ENCODE assay signal across 13 cellular contexts in the genomic region with DNA sequence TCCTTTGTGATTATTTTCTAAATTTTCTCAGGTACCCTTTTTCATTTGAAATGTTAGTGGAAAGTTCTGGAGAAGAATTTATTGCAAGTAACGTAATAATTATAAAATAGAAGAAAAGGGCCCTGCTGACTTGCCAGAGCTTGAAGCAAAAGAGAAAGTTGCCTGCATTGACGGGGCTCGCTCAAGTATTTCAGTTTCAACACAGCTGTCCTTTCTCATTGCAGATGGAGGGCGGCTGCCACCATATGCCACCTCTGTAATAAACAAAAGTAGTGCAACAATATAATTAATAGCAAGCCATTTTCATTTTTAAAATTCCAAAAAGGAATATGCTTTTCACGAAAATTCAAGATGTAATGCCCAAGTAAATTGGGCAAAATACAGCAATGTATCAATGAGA.
"Had no signal": no experiment of that assay in that cellular context is flagged by ENCODE, and none has a peak within 500 bp of the region (broad histone marks: within the 10 kb centered on the region; RNA-seq: fewer than 3 reads in every experiment).

No MANE protein-coding gene starts in this region.

- H3K4me3 Mint-ChIP-seq: activated CD4-positive, alpha-beta memory T cell treated with anti-CD3 and anti-CD28 coated beads, Interleukin-2, amount 10 ng/mL, durations not matched to agents 7 days and 5 days; activated naive CD8-positive, alpha-beta T cell treated with anti-CD3 and anti-CD28 coated beads for 36 hours; activated T-cell treated with anti-CD3 and anti-CD28 coated beads, Interleukin-2, amount 50 U/mL, for 72 hours had no signal

- DNase-seq: activated CD4-positive, alpha-beta memory T cell treated with anti-CD3 and anti-CD28 coated beads, Interleukin-2, amount 10 ng/mL, durations not matched to agents 7 days and 5 days; activated CD8-positive, alpha-beta memory T cell treated with anti-CD3 and anti-CD28 coated beads, Interleukin-2, amount 50 U/mL, for 4 hours; activated gamma-delta T cell treated with Interleukin-2 at 50 U/mL for 16 hours; activated naive CD8-positive, alpha-beta T cell treated with anti-CD3 and anti-CD28 coated beads for 36 hours; activated T-cell treated with anti-CD3 and anti-CD28 coated beads, Interleukin-2, amount 50 U/mL, for 72 hours; left ventricle myocardium superior; mesendoderm; T1000; thyroid gland had no signal

- H3K4me3 ChIP-seq: breast epithelium, smooth muscle cell, thyroid gland, vagina had no signal

- H3K4me1 ChIP-seq: breast epithelium, parathyroid adenoma, thyroid gland, vagina had no signal

- H3K27me3 ChIP-seq: breast epithelium, thyroid gland, vagina had no signal

- H3K36me3 Mint-ChIP-seq: activated naive CD8-positive, alpha-beta T cell treated with anti-CD3 and anti-CD28 coated beads for 36 hours had no signal

- H3K27me3 Mint-ChIP-seq: activated CD4-positive, alpha-beta memory T cell treated with anti-CD3 and anti-CD28 coated beads, Interleukin-2, amount 10 ng/mL, durations not matched to agents 7 days and 5 days; activated naive CD8-positive, alpha-beta T cell treated with anti-CD3 and anti-CD28 coated beads for 36 hours had no signal

- H3K27ac ChIP-seq: breast epithelium, parathyroid adenoma, thyroid gland, vagina had no signal

- H3K79me2 ChIP-seq: parathyroid adenoma had no signal

- H3K36me3 ChIP-seq: breast epithelium, thyroid gland, vagina had no signal

- H3K9me3 ChIP-seq: breast epithelium, thyroid gland, vagina had no signal

- H3K4me1 Mint-ChIP-seq: activated CD4-positive, alpha-beta memory T cell treated with anti-CD3 and anti-CD28 coated beads, Interleukin-2, amount 10 ng/mL, durations not matched to agents 7 days and 5 days; activated naive CD8-positive, alpha-beta T cell treated with anti-CD3 and anti-CD28 coated beads for 36 hours had no signal

- H3K9ac ChIP-seq: parathyroid adenoma had no signal

- H3K27ac Mint-ChIP-seq: activated CD4-positive, alpha-beta memory T cell treated with anti-CD3 and anti-CD28 coated beads, Interleukin-2, amount 10 ng/mL, durations not matched to agents 7 days and 5 days; activated naive CD8-positive, alpha-beta T cell treated with anti-CD3 and anti-CD28 coated beads for 36 hours; activated T-cell treated with anti-CD3 and anti-CD28 coated beads, Interleukin-2, amount 50 U/mL, for 72 hours had no signal

- H2AFZ ChIP-seq: parathyroid adenoma had no signal

- ATAC-seq: activated T-cell treated with anti-CD3 and anti-CD28 coated beads, Interleukin-2, amount 50 U/mL, for 72 hours; left ventricle myocardium superior had no signal
